ENCODE assay signal across 11 cellular contexts in the genomic region with DNA sequence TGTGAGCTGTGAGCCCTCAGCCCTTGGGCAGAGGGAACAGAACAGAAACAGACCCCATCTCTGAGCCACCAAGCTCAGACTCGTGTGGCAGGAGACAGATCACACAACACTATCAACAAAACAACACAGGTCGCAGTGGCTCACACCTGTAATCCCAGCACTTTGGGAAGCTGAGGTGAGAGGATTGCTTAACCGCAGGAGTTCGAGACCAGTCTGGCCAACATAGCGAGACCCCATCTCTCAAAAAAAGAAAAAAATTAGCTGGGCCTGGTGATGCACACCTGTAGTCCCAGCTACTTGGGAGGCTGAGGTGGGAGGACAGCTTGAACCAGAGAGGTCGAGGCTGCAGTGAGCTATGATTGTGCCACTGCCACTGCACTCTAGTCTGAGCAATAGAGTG. TPM values are rescaled to one million over a fixed set of nuclear protein-coding genes. Genes with fewer than 3 reads are reported as not detected.
"Had no signal": no experiment of that assay in that cellular context is flagged by ENCODE, and none has a peak within 500 bp of the region (broad histone marks: within the 10 kb centered on the region; RNA-seq: fewer than 3 reads in every experiment).

No MANE protein-coding gene starts in this region.

- H3K36me3 ChIP-seq: neutrophil, thyroid gland, uterus had no signal

- DNase-seq: activated CD4-positive, alpha-beta memory T cell treated with anti-CD3 and anti-CD28 coated beads, Interleukin-2, amount 10 ng/mL, durations not matched to agents 7 days and 5 days; activated CD8-positive, alpha-beta memory T cell treated with anti-CD3 and anti-CD28 coated beads, Interleukin-2, amount 50 U/mL, for 48 hours; activated naive CD4-positive, alpha-beta T cell treated with anti-CD3 and anti-CD28 coated beads, Interleukin-2, amount 10 ng/mL, durations not matched to agents 7 days and 5 days; central memory CD4-positive, alpha-beta T cell; T-helper 9 cell had no signal

- H3K9me3 ChIP-seq: neutrophil, thyroid gland, uterus had no signal

- H3K27me3 ChIP-seq: neutrophil, thyroid gland, uterus had no signal

- H3K4me3 Mint-ChIP-seq: activated CD4-positive, alpha-beta memory T cell treated with anti-CD3 and anti-CD28 coated beads, Interleukin-2, amount 10 ng/mL, durations not matched to agents 7 days and 5 days; activated naive CD4-positive, alpha-beta T cell treated with anti-CD3 and anti-CD28 coated beads, Interleukin-2, amount 10 ng/mL, durations not matched to agents 7 days and 5 days had no signal

- H3K4me1 ChIP-seq: uterus had no signal

- H3K9me3 Mint-ChIP-seq: activated CD4-positive, alpha-beta memory T cell treated with anti-CD3 and anti-CD28 coated beads, Interleukin-2, amount 10 ng/mL, durations not matched to agents 7 days and 5 days; activated naive CD4-positive, alpha-beta T cell treated with anti-CD3 and anti-CD28 coated beads, Interleukin-2, amount 10 ng/mL, durations not matched to agents 7 days and 5 days had no signal

- H3K27me3 Mint-ChIP-seq: activated CD4-positive, alpha-beta memory T cell treated with anti-CD3 and anti-CD28 coated beads, Interleukin-2, amount 10 ng/mL, durations not matched to agents 7 days and 5 days; activated naive CD4-positive, alpha-beta T cell treated with anti-CD3 and anti-CD28 coated beads, Interleukin-2, amount 10 ng/mL, durations not matched to agents 7 days and 5 days had no signal

- H3K4me3 ChIP-seq: skin epidermis, thyroid gland, uterus had no signal

- H3K27ac ChIP-seq: neutrophil, skin epidermis, thyroid gland had no signal

RNA-seq across cellular contexts. Expression of a gene that starts 10.5 kb away (rescaled TPM):
- total RNA-seq: glomerular endothelial cell, lung microvascular endothelial cell had no signal
